39 cellular contexts compared by ENCODE assay signal in the genomic region with DNA sequence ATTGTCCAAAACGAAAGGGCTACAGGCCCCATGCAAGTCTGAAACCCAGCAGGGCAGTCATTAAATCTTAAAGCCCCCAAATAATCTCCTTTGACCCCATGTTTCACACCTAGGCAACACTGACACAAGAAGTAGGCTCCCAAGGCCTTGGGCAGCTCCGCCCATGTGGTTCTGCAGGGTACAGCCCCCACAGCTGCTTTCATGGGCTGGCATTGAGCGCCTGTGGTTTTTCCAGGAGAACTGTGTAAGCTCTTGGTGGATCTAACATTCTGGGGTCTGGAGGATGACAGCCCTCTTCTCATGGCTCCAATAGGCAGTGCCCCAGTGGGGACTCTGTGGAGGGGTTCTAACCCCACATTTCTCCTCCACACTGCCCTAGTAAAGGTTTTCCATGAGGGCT.
"Had no signal": no experiment of that assay in that cellular context is flagged by ENCODE, and none has a peak within 500 bp of the region (broad histone marks: within the 10 kb centered on the region; RNA-seq: fewer than 3 reads in every experiment).

No MANE protein-coding gene starts in this region.

- H3K27me3 Mint-ChIP-seq: activated naive CD4-positive, alpha-beta T cell treated with anti-CD3 and anti-CD28 coated beads, Interleukin-2, amount 10 ng/mL, durations not matched to agents 7 days and 5 days; activated naive CD4-positive, alpha-beta T cell treated with anti-CD3 and anti-CD28 coated beads, Interleukin-2, amount 50 U/mL, for 24 hours; activated naive CD8-positive, alpha-beta T cell; activated naive CD8-positive, alpha-beta T cell treated with anti-CD3 and anti-CD28 coated beads for 36 hours; activated naive CD8-positive, alpha-beta T cell treated with anti-CD3 and anti-CD28 coated beads, Interleukin-2, amount 10 ng/mL, durations not matched to agents 7 days and 5 days; activated naive CD8-positive, alpha-beta T cell treated with anti-CD3 and anti-CD28 coated beads, Interleukin-2, amount 50 U/mL, for 24 hours; activated T-cell treated with anti-CD3 and anti-CD28 coated beads, Interleukin-2, amount 50 U/mL, for 24 hours; activated T-helper 17 cell treated with anti-CD3 and anti-CD28 coated beads, Interleukin-2, amount 50 U/mL, for 72 hours; brain; central memory CD8-positive, alpha-beta T cell had no signal

- H3K27ac Mint-ChIP-seq: activated naive CD4-positive, alpha-beta T cell treated with anti-CD3 and anti-CD28 coated beads for 36 hours; activated naive CD4-positive, alpha-beta T cell treated with anti-CD3 and anti-CD28 coated beads, Interleukin-2, amount 10 ng/mL, durations not matched to agents 7 days and 5 days; activated naive CD4-positive, alpha-beta T cell treated with anti-CD3 and anti-CD28 coated beads, Interleukin-2, amount 50 U/mL, for 24 hours; activated naive CD8-positive, alpha-beta T cell; activated naive CD8-positive, alpha-beta T cell treated with anti-CD3 and anti-CD28 coated beads for 36 hours; activated naive CD8-positive, alpha-beta T cell treated with anti-CD3 and anti-CD28 coated beads, Interleukin-2, amount 10 ng/mL, durations not matched to agents 7 days and 5 days; activated naive CD8-positive, alpha-beta T cell treated with anti-CD3 and anti-CD28 coated beads, Interleukin-2, amount 50 U/mL, for 24 hours; activated T-cell treated with anti-CD3 and anti-CD28 coated beads, Interleukin-2, amount 50 U/mL, for 24 hours; activated T-cell treated with anti-CD3 and anti-CD28 coated beads, Interleukin-2, amount 50 U/mL, for 72 hours; activated T-helper 1 cell treated with anti-CD3 and anti-CD28 coated beads, Interleukin-12 subunit alpha, Interleukin-12 subunit beta, Interleukin-2, Interleukin-4 antibody, amounts not matched to agents 30 ng/mL and 10 ng/mL and 1 ng/mL, durations not matched to agents 14 hours and 24 hours and 36 hours; activated T-helper 17 cell treated with anti-CD3 and anti-CD28 coated beads, Interleukin-2, amount 50 U/mL, for 72 hours; activated T-helper 2 cell treated with anti-CD3 and anti-CD28 coated beads, Interferon-gamma antibody, Interleukin-2, Interleukin-4, amounts not matched to agents 10 μg/mL and 5 μg/mL and 100 μg/mL, durations not matched to agents 14 hours and 24 hours and 36 hours; brain had no signal

- H3K4me3 ChIP-seq: adrenal gland, ascending aorta, body of pancreas, breast epithelium, cardiac muscle cell had no signal

- H3K9me3 Mint-ChIP-seq: activated T-helper 1 cell treated with anti-CD3 and anti-CD28 coated beads, Interleukin-12 subunit alpha, Interleukin-12 subunit beta, Interleukin-2, Interleukin-4 antibody, amounts not matched to agents 30 ng/mL and 10 ng/mL and 1 ng/mL, durations not matched to agents 14 hours and 24 hours and 36 hours had no signal

- H3K4me1 Mint-ChIP-seq: activated naive CD4-positive, alpha-beta T cell treated with anti-CD3 and anti-CD28 coated beads, Interleukin-2, amount 10 ng/mL, durations not matched to agents 7 days and 5 days; activated naive CD4-positive, alpha-beta T cell treated with anti-CD3 and anti-CD28 coated beads, Interleukin-2, amount 50 U/mL, for 24 hours; activated naive CD8-positive, alpha-beta T cell treated with anti-CD3 and anti-CD28 coated beads for 36 hours; activated naive CD8-positive, alpha-beta T cell treated with anti-CD3 and anti-CD28 coated beads, Interleukin-2, amount 10 ng/mL, durations not matched to agents 7 days and 5 days; activated naive CD8-positive, alpha-beta T cell treated with anti-CD3 and anti-CD28 coated beads, Interleukin-2, amount 50 U/mL, for 24 hours; activated T-helper 17 cell treated with anti-CD3 and anti-CD28 coated beads, Interleukin-2, amount 50 U/mL, for 72 hours; brain; central memory CD8-positive, alpha-beta T cell had no signal

- H3K27me3 ChIP-seq: adrenal gland, ascending aorta, body of pancreas, brain microvascular endothelial cell, breast epithelium, cardiac muscle cell had no signal

- FAIRE-seq: astrocyte, bronchial epithelial cell had no signal

- H3K9me3 ChIP-seq: adrenal gland, ascending aorta, body of pancreas had no signal

- DNase-seq: activated effector memory CD4-positive, alpha-beta T cell treated with anti-CD3 and anti-CD28 coated beads, Interleukin-2, amount 50 U/mL, for 16 hours; activated effector memory CD4-positive, alpha-beta T cell treated with Interleukin-2 at 50 U/mL for 16 hours; activated gamma-delta T cell; activated gamma-delta T cell treated with Interleukin-2 at 50 U/mL for 16 hours; activated naive CD4-positive, alpha-beta T cell; activated naive CD4-positive, alpha-beta T cell treated with anti-CD3 and anti-CD28 coated beads for 36 hours; activated naive CD4-positive, alpha-beta T cell treated with anti-CD3 and anti-CD28 coated beads, Interleukin-2, amount 10 ng/mL, durations not matched to agents 7 days and 5 days; activated naive CD4-positive, alpha-beta T cell treated with anti-CD3 and anti-CD28 coated beads, Interleukin-2, amount 50 U/mL, for 16 hours; activated naive CD4-positive, alpha-beta T cell treated with Interleukin-2 at 50 U/mL for 16 hours; activated naive CD8-positive, alpha-beta T cell treated with anti-CD3 and anti-CD28 coated beads for 36 hours; activated naive CD8-positive, alpha-beta T cell treated with anti-CD3 and anti-CD28 coated beads, Interleukin-2, amount 10 ng/mL, durations not matched to agents 7 days and 5 days; activated naive CD8-positive, alpha-beta T cell treated with anti-CD3 and anti-CD28 coated beads, Interleukin-2, amount 50 U/mL, for 24 hours; activated T-cell treated with anti-CD3 and anti-CD28 coated beads, Interleukin-2, amount 50 U/mL, for 24 hours; activated T-cell treated with anti-CD3 and anti-CD28 coated beads, Interleukin-2, amount 50 U/mL, for 4 hours; activated T-cell treated with anti-CD3 and anti-CD28 coated beads, Interleukin-2, amount 50 U/mL, for 48 hours; activated T-cell treated with anti-CD3 and anti-CD28 coated beads, Interleukin-2, amount 50 U/mL, for 72 hours; adrenal gland; amniotic stem cell; amygdala; anterior cingulate cortex; aorta; body of pancreas; brain microvascular endothelial cell; caudate nucleus; central memory CD4-positive, alpha-beta T cell; cerebellar nuclear complex had no signal

- H3K4me1 ChIP-seq: adrenal gland, ascending aorta, body of pancreas, breast epithelium had no signal

- ATAC-seq: activated naive CD4-positive, alpha-beta T cell treated with anti-CD3 and anti-CD28 coated beads, Interleukin-2, amount 50 U/mL, for 72 hours; activated naive CD8-positive, alpha-beta T cell treated with anti-CD3 and anti-CD28 coated beads, Interleukin-2, amount 50 U/mL, for 24 hours; activated T-cell treated with anti-CD3 and anti-CD28 coated beads, Interleukin-2, amount 50 U/mL, for 4 hours; activated T-cell treated with anti-CD3 and anti-CD28 coated beads, Interleukin-2, amount 50 U/mL, for 72 hours; activated T-helper 17 cell treated with anti-CD3 and anti-CD28 coated beads, Interleukin-2, amount 50 U/mL, for 72 hours; body of pancreas had no signal

- H3K36me3 Mint-ChIP-seq: activated naive CD4-positive, alpha-beta T cell treated with anti-CD3 and anti-CD28 coated beads, Interleukin-2, amount 10 ng/mL, durations not matched to agents 7 days and 5 days; activated naive CD4-positive, alpha-beta T cell treated with anti-CD3 and anti-CD28 coated beads, Interleukin-2, amount 50 U/mL, for 24 hours; activated naive CD8-positive, alpha-beta T cell; activated naive CD8-positive, alpha-beta T cell treated with anti-CD3 and anti-CD28 coated beads for 36 hours; activated naive CD8-positive, alpha-beta T cell treated with anti-CD3 and anti-CD28 coated beads, Interleukin-2, amount 10 ng/mL, durations not matched to agents 7 days and 5 days; brain had no signal

- H3K4me3 Mint-ChIP-seq: activated naive CD4-positive, alpha-beta T cell treated with anti-CD3 and anti-CD28 coated beads for 36 hours; activated naive CD4-positive, alpha-beta T cell treated with anti-CD3 and anti-CD28 coated beads, Interleukin-2, amount 10 ng/mL, durations not matched to agents 7 days and 5 days; activated naive CD4-positive, alpha-beta T cell treated with anti-CD3 and anti-CD28 coated beads, Interleukin-2, amount 50 U/mL, for 24 hours; activated naive CD8-positive, alpha-beta T cell; activated naive CD8-positive, alpha-beta T cell treated with anti-CD3 and anti-CD28 coated beads for 36 hours; activated naive CD8-positive, alpha-beta T cell treated with anti-CD3 and anti-CD28 coated beads, Interleukin-2, amount 10 ng/mL, durations not matched to agents 7 days and 5 days; activated naive CD8-positive, alpha-beta T cell treated with anti-CD3 and anti-CD28 coated beads, Interleukin-2, amount 50 U/mL, for 24 hours; activated T-cell treated with anti-CD3 and anti-CD28 coated beads, Interleukin-2, amount 50 U/mL, for 24 hours; activated T-cell treated with anti-CD3 and anti-CD28 coated beads, Interleukin-2, amount 50 U/mL, for 4 hours; activated T-cell treated with anti-CD3 and anti-CD28 coated beads, Interleukin-2, amount 50 U/mL, for 72 hours; activated T-helper 1 cell treated with anti-CD3 and anti-CD28 coated beads, Interleukin-12 subunit alpha, Interleukin-12 subunit beta, Interleukin-2, Interleukin-4 antibody, amounts not matched to agents 30 ng/mL and 10 ng/mL and 1 ng/mL, durations not matched to agents 14 hours and 24 hours and 36 hours; activated T-helper 17 cell treated with anti-CD3 and anti-CD28 coated beads, Interleukin-2, amount 50 U/mL, for 72 hours; brain; central memory CD8-positive, alpha-beta T cell had no signal

- H3K36me3 ChIP-seq: adrenal gland, ascending aorta, brain microvascular endothelial cell, breast epithelium, cardiac muscle cell had no signal

- H3K27ac ChIP-seq: adrenal gland, ascending aorta, body of pancreas, brain microvascular endothelial cell, breast epithelium, cardiac muscle cell had no signal
